11 cellular contexts compared by ENCODE assay signal in genomic region chr12:32534698-32535097, GRCh38.
A peak's percentile ranks its signal among the peaks of the same experiment; 100 is the strongest.
DNase-seq lines count a peak whose midpoint lies in the region; ATAC-seq, FAIRE-seq and TF ChIP-seq lines count a peak whose summit lies in the region.
"Had no signal": no experiment of that assay in that cellular context is flagged by ENCODE, and none has a peak within 500 bp of the region (broad histone marks: within the 10 kb centered on the region; RNA-seq: fewer than 3 reads in every experiment).

No MANE protein-coding gene starts in this region.

- H3K36me3 Mint-ChIP-seq in natural killer cell treated with Interleukin-12 subunit alpha and Interleukin-12 subunit beta and Interleukin-15 and Interleukin-18, amount 100 ng/mL, for 72 hours: no peaks in the 10 kb centered on the region
- H3K36me3 Mint-ChIP-seq: activated naive CD8-positive, alpha-beta T cell had no signal

- TSS peak; percentile 97 for BruUV-seq in endothelial cell of umbilical vein (replicated peaks; lab: Mats Ljungman, UMichigan)

- no peak for TF ChIP-seq CTCF in heart left ventricle (IDR thresholded peaks at IDR 0.05)
- TF ChIP-seq CTCF in endothelial cell of umbilical vein (IDR thresholded peaks at IDR 0.05; ENCODE audit: extremely low read depth in 1 of 2, insufficient read depth in 1 of 2, low read depth in 1 of 2, low read length in 2 of 2): no peak
- TF ChIP-seq CTCF in vagina (IDR thresholded peaks at IDR 0.05): no peak

- H3K27ac Mint-ChIP-seq in natural killer cell treated with Interleukin-12 subunit alpha and Interleukin-12 subunit beta and Interleukin-15 and Interleukin-18, amount 100 ng/mL, for 72 hours: no peak overlapping the region
- H3K27ac Mint-ChIP-seq: activated naive CD8-positive, alpha-beta T cell; T-helper 1 cell treated with Interleukin-12 subunit alpha and Interleukin-12 subunit beta and Interleukin-4 antibody, amounts not matched to agents 30 μg/mL and 1 μg/mL, for 36 hours had no signal

- H3K9me3 ChIP-seq in heart left ventricle: no peaks in the 10 kb centered on the region
- no peaks in the 10 kb centered on the region for H3K9me3 ChIP-seq in endothelial cell of umbilical vein (replicated peaks; ENCODE audit: control insufficient read depth, insufficient read depth, low read length)
- no peaks in the 10 kb centered on the region for H3K9me3 ChIP-seq in vagina

- peak overlapping the region; percentile 96 for H3K4me2 ChIP-seq in endothelial cell of umbilical vein (ENCODE audit: insufficient read depth, low read length)

- peaks cover 34% of the 10 kb centered on the region for H3K79me2 ChIP-seq in endothelial cell of umbilical vein (ENCODE audit: control insufficient read depth, insufficient read depth, low read length)

- H3K4me3 Mint-ChIP-seq in natural killer cell treated with Interleukin-12 subunit alpha and Interleukin-12 subunit beta and Interleukin-15 and Interleukin-18, amount 100 ng/mL, for 72 hours: peak overlapping the region; percentile 60
- H3K4me3 Mint-ChIP-seq: activated naive CD8-positive, alpha-beta T cell; T-helper 1 cell treated with Interleukin-12 subunit alpha and Interleukin-12 subunit beta and Interleukin-4 antibody, amounts not matched to agents 30 μg/mL and 1 μg/mL, for 36 hours had no signal

- H3K27ac ChIP-seq in heart left ventricle (peak overlapping the region; percentile 50 to 85 (median 72)), endothelial cell of umbilical vein (ENCODE audit: insufficient read depth, low read depth, low read length) (peak overlapping the region; percentile 67), vagina (peak overlapping the region; percentile 82)
- H3K27ac ChIP-seq: C4-2B had no signal

- H3K4me1 ChIP-seq in heart left ventricle (peaks cover 0 to 70% (median 43%) of the 10 kb centered on the region in 12 donors), endothelial cell of umbilical vein (ENCODE audit: control insufficient read depth, extremely low read depth, insufficient read depth, low read length) (peaks cover 30% of the 10 kb centered on the region), vagina (peaks cover 8% of the 10 kb centered on the region)

- TF ChIP-seq POLR2A in heart left ventricle (IDR thresholded peaks at IDR 0.05) (no peak), endothelial cell of umbilical vein (IDR thresholded peaks at IDR 0.05; ENCODE audit: low read depth, low read length) (no peak), vagina (IDR thresholded peaks at IDR 0.05) (no peak)

- peak overlapping the region; percentile 79 for H3K9ac ChIP-seq in endothelial cell of umbilical vein (replicated peaks; ENCODE audit: extremely low read depth, insufficient read depth, low read length)

- peaks cover 2% of the 10 kb centered on the region for H4K20me1 ChIP-seq in endothelial cell of umbilical vein (replicated peaks; ENCODE audit: control insufficient read depth, extremely low read depth, insufficient read depth, low read length)

- no peaks in the 10 kb centered on the region for H3K9me1 ChIP-seq in endothelial cell of umbilical vein (replicated peaks; ENCODE audit: control insufficient read depth, extremely low read depth, insufficient read depth, low read length)

- 0 to 7% (median 4%) methylated on average over 1 of the region's 1 CpG for WGBS in heart left ventricle, 4 donors

- H2AFZ ChIP-seq in endothelial cell of umbilical vein (ENCODE audit: low read depth, low read length): no peak overlapping the region

- POLR2A ChIA-PET in endothelial cell of umbilical vein (lab: Charles Lee): no interaction called here

- H3K27me3 Mint-ChIP-seq in natural killer cell treated with Interleukin-12 subunit alpha and Interleukin-12 subunit beta and Interleukin-15 and Interleukin-18, amount 100 ng/mL, for 72 hours: peaks cover 2 to 9% of the 10 kb centered on the region in 2 donors

- no peak for FAIRE-seq in endothelial cell of umbilical vein (lab: Jason Lieb, UNC)

- ATAC-seq in heart left ventricle: peak in 2 of 4 donors; percentile 2 to 4
- ATAC-seq in Right ventricle myocardium inferior: no peak
- no peak for ATAC-seq in natural killer cell treated with Interleukin-12 subunit alpha and Interleukin-12 subunit beta and Interleukin-15 and Interleukin-18, amount 100 ng/mL, for 72 hours

- H3K36me3 ChIP-seq in heart left ventricle (no peaks in the 10 kb centered on the region), endothelial cell of umbilical vein (ENCODE audit: control insufficient read depth in 2 of 2, extremely low read depth in 1 of 2, insufficient read depth in 2 of 2, low read length in 2 of 2) (no peaks in the 10 kb centered on the region), vagina (no peaks in the 10 kb centered on the region), H7 (replicated peaks; ENCODE audit: control insufficient read depth, insufficient read depth, low read length) (no peaks in the 10 kb centered on the region)

- peak overlapping the region; percentile 12 to 64 (median 54) for H3K4me3 ChIP-seq in heart left ventricle
- H3K4me3 ChIP-seq in endothelial cell of umbilical vein (replicated peaks in 1 of 3; ENCODE audit: insufficient read depth in 1 of 3, low read depth in 1 of 3, low read length in 3 of 3): peak overlapping the region; percentile 39 to 73 (median 67)
- peak overlapping the region; percentile 41 to 43 for H3K4me3 ChIP-seq in vagina
- no peak overlapping the region for H3K4me3 ChIP-seq in H7 (ENCODE audit: insufficient read depth, low read depth, low read length)

- H3K9me3 Mint-ChIP-seq in natural killer cell treated with Interleukin-12 subunit alpha and Interleukin-12 subunit beta and Interleukin-15 and Interleukin-18, amount 100 ng/mL, for 72 hours: no peaks in the 10 kb centered on the region
- H3K9me3 Mint-ChIP-seq: T-helper 1 cell treated with Interleukin-12 subunit alpha and Interleukin-12 subunit beta and Interleukin-4 antibody, amounts not matched to agents 30 μg/mL and 1 μg/mL, for 36 hours had no signal

- CTCF ChIA-PET in endothelial cell of umbilical vein (lab: Charles Lee): interaction anchor here (0.9 to 2.0 kb wide), 13 partner anchors 10 to 169 kb away, joined by 3 to 11 read pairs (median 3); no protein-coding TSS in a partner anchor

- H3K27me3 ChIP-seq in heart left ventricle (no peaks in the 10 kb centered on the region), endothelial cell of umbilical vein (ENCODE audit: control insufficient read depth in 2 of 2, insufficient read depth in 2 of 2, low read length in 2 of 2) (no peaks in the 10 kb centered on the region), vagina (no peaks in the 10 kb centered on the region), H7 (ENCODE audit: control insufficient read depth, insufficient read depth, low read length) (no peaks in the 10 kb centered on the region)

- DNase-seq in heart left ventricle (no peak), Right ventricle myocardium inferior (ENCODE audit: missing footprints) (no peak), endothelial cell of umbilical vein (ENCODE audit: low read depth, low spot score) (no peak), vagina (ENCODE audit: extremely low spot score in 2 of 2) (no peak), mucosa of gallbladder (ENCODE audit: low spot score) (no peak), H7 (no peak), SIG-M5 (lab: John Stamatoyannopoulos, UW) (no peak)
- DNase-seq in natural killer cell treated with Interleukin-12 subunit alpha and Interleukin-12 subunit beta and Interleukin-15 and Interleukin-18, amount 100 ng/mL, for 72 hours (ENCODE audit: low spot score): no peak

- H3K4me1 Mint-ChIP-seq in natural killer cell treated with Interleukin-12 subunit alpha and Interleukin-12 subunit beta and Interleukin-15 and Interleukin-18, amount 100 ng/mL, for 72 hours (ENCODE audit: low read depth in 2 of 2): peaks cover 3 to 14% of the 10 kb centered on the region in 2 donors

- dilution Hi-C loops in endothelial cell of umbilical vein (cut with MboI; ENCODE audit: extremely low pct_ligation_motif_present, low sequenced_read_pairs): loop anchor here (10.0 kb wide), 1 partner anchor 50 kb away; no protein-coding TSS in a partner anchor

- intact Hi-C loops in heart left ventricle (cut with DNase I) (loop anchor here in 4 of 10 donors (2.0 to 10.0 kb wide), 6 partner anchors 32 to 120 kb away; no protein-coding TSS in a partner anchor), Right ventricle myocardium inferior (cut with DNase I) (loop anchor here (2.0 to 5.0 kb wide), 3 partner anchors 33 to 78 kb away; no protein-coding TSS in a partner anchor), endothelial cell of umbilical vein (cut with micrococcal nuclease) (loop anchor here (1.0 to 5.0 kb wide), 7 partner anchors 14 to 170 kb away; partner anchors contain the start of gene DNM1L), vagina (cut with DNase I) (no loop called here)

TF ChIP-seq in endothelial cell of umbilical vein, 7 proteins besides CTCF, POLR2A, EP300 and RAD21:
- no peak for TF ChIP-seq POLR2AphosphoS5 (IDR thresholded peaks at IDR 0.05; ENCODE audit: insufficient read depth, low read depth, low read length)
- TF ChIP-seq FOS (IDR thresholded peaks at IDR 0.05; ENCODE audit: borderline replicate concordance, insufficient read depth, low read length): no peak
- no peak for TF ChIP-seq MYC (IDR thresholded peaks at IDR 0.05; ENCODE audit: low read depth, low read length)
- TF ChIP-seq MAX (IDR thresholded peaks at IDR 0.05; ENCODE audit: insufficient read depth, insufficient read length): no peak
- TF ChIP-seq EZH2 (IDR thresholded peaks at IDR 0.05; ENCODE audit: borderline replicate concordance, low read depth, low read length, severe bottlenecking): no peak
- no peak for TF ChIP-seq GATA2 (IDR thresholded peaks at IDR 0.05; ENCODE audit: insufficient read depth, insufficient read length, low read depth, low read length)
- no peak for TF ChIP-seq JUN (IDR thresholded peaks at IDR 0.05; ENCODE audit: borderline replicate concordance, insufficient read depth, insufficient read length, low read depth)
TF ChIP-seq in endothelial cell of umbilical vein: peak in this region for 0.
